ENCODE assay signal across 9 cellular contexts in the genomic region with DNA sequence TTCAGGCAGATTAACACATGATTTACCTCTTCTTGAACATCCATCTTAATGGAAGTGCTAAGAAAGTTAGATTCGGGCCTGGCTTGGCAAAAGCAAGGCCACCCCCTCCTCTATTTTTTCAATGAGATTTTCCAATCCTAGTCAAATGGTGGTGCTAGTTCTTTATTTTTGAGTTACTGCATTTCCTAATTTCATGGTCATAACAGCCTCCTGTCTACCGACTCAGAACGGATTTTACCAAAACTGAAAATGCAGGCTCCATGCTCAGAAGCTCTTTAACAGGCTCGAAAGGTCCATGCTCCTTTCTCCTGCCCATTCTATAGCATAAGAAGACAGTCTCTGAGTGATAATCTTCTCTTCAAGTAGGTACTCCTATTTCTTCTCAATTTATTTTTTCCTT.
A peak's percentile ranks its signal among the peaks of the same experiment; 100 is the strongest.
DNase-seq lines count a peak whose midpoint lies in the region; ATAC-seq and TF ChIP-seq lines count a peak whose summit lies in the region.
"Had no signal": no experiment of that assay in that cellular context is flagged by ENCODE, and none has a peak within 500 bp of the region (broad histone marks: within the 10 kb centered on the region; RNA-seq: fewer than 3 reads in every experiment).

No MANE protein-coding gene starts in this region.

- no peaks in the 10 kb centered on the region for H3K36me3 Mint-ChIP-seq in neural progenitor cell

- TF ChIP-seq CTCF in neural progenitor cell (IDR thresholded peaks at IDR 0.05), result peak; percentile 9

- H3K4me3 ChIP-seq in duodenal mucosa (ENCODE audit: low read depth in 1 of 2, low read length in 2 of 2) (peak overlapping the region; percentile 31 to 45), neural progenitor cell (no peak overlapping the region)

- H3K79me2 ChIP-seq in neural progenitor cell (ENCODE audit: low read depth), result no peaks in the 10 kb centered on the region

- DNase-seq in EH (ENCODE audit: low read depth) (peak; percentile 11), neural progenitor cell (ENCODE audit: low spot score) (no peak), NCI-H1092 (lab: John Stamatoyannopoulos, UW) (no peak), NCI-H2107 treated with DMSO at 0.1 percent for 48 hours (lab: John Stamatoyannopoulos, UW; ENCODE audit: unreplicated experiment) (no peak), kidney tubule cell (ENCODE audit: low spot score) (no peak)

- H3K27ac Mint-ChIP-seq in neural progenitor cell, result no peak overlapping the region

- H3K9ac ChIP-seq in duodenal mucosa (ENCODE audit: low read depth in 1 of 2, low read length in 2 of 2) (peak overlapping the region; percentile 43 to 59), neural progenitor cell (no peak overlapping the region)

- H3K27ac ChIP-seq in duodenal mucosa (ENCODE audit: low read depth, low read length) (peak overlapping the region; percentile 68), neural progenitor cell (no peak overlapping the region)

- no peaks in the 10 kb centered on the region for H3F3A ChIP-seq in neural progenitor cell (ENCODE audit: low read depth)

- H3K27me3 ChIP-seq in duodenal mucosa (ENCODE audit: control insufficient read depth in 1 of 2, insufficient read depth in 2 of 2, low read length in 2 of 2) (no peaks in the 10 kb centered on the region), neural progenitor cell (no peaks in the 10 kb centered on the region)

- H2AFZ ChIP-seq in neural progenitor cell (replicated peaks), result no peak overlapping the region

- H3K36me3 ChIP-seq in duodenal mucosa (ENCODE audit: control insufficient read depth in 1 of 2, insufficient read depth in 2 of 2, low read length in 2 of 2) (no peaks in the 10 kb centered on the region), neural progenitor cell (no peaks in the 10 kb centered on the region)

- H3K27me3 Mint-ChIP-seq in neural progenitor cell (ENCODE audit: insufficient read depth, low read depth), result peaks cover 6% of the 10 kb centered on the region

- H3K9me3 ChIP-seq in duodenal mucosa (ENCODE audit: control insufficient read depth in 1 of 2, low read length in 2 of 2) (no peaks in the 10 kb centered on the region), neural progenitor cell (ENCODE audit: low read depth) (no peaks in the 10 kb centered on the region)

- H3K4me1 Mint-ChIP-seq in neural progenitor cell, result peaks cover 2% of the 10 kb centered on the region

- no peaks in the 10 kb centered on the region for H3K9me3 Mint-ChIP-seq in neural progenitor cell
- H3K9me3 Mint-ChIP-seq: nephron had no signal

- H3K4me3 Mint-ChIP-seq in neural progenitor cell, result no peak overlapping the region
- H3K4me3 Mint-ChIP-seq: nephron had no signal

- no peaks in the 10 kb centered on the region for H4K20me1 ChIP-seq in neural progenitor cell (ENCODE audit: low read depth)

- ATAC-seq in HG03469 (IDR thresholded peaks at IDR 0.05; ENCODE audit: unreplicated experiment) (peak; percentile 23), HG02938 (IDR thresholded peaks at IDR 0.05; ENCODE audit: unreplicated experiment) (no peak)

- H3K4me1 ChIP-seq in duodenal mucosa (ENCODE audit: control insufficient read depth in 1 of 2, insufficient read depth in 2 of 2, low read length in 2 of 2) (peaks cover 0 to 4% of the 10 kb centered on the region in 2 donors), neural progenitor cell (peaks cover 7% of the 10 kb centered on the region)

- H3K4me2 ChIP-seq in neural progenitor cell, result no peak overlapping the region
